In the genomic region with DNA sequence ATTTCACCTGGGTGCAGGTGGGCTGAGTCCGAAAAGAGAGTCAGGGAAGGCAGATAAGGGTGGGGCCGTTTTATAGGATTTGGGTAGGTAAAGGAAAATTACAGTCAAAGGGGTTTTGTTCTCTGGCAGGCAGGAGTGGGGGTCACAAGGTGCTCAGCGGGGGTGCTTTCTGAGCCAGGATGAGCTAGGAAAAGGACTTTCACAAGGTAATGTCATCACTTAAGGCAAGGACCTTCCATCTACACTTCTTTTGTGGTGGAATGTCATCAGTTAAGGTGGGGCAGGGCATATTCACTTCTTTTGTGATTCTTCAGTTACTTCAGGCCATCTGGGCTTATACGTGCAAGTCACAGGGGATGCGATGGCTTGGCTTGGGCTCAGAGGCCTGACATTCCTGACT, we compare ENCODE assay signal across 5 cellular contexts.
DNase-seq lines count a peak whose midpoint lies in the region; ATAC-seq and TF ChIP-seq lines count a peak whose summit lies in the region.
"Not testable (repeated sequence)": the region's sequence is repeated elsewhere in the genome, so short reads cannot be mapped to it uniquely, and the experiment has no call there.

No MANE protein-coding gene starts in this region.

- H3K18ac ChIP-seq in H9 (ENCODE audit: insufficient read length, low read depth, low read length) = not testable (repeated sequence)

- not testable (repeated sequence) for H3K27me3 Mint-ChIP-seq in H9 (ENCODE audit: low read depth); WTC11 (ENCODE audit: low read depth)

- H3K79me1 ChIP-seq in H9 (ENCODE audit: insufficient read depth, low read depth, low read length, poor library complexity, severe bottlenecking) = not testable (repeated sequence)

- not testable (repeated sequence) for H3K23me2 ChIP-seq in H9 (ENCODE audit: insufficient read length, low read depth, low read length, poor library complexity, severe bottlenecking)

- not testable (repeated sequence) for H3K4me3 Mint-ChIP-seq in H9, WTC11

- not testable (repeated sequence) for H4K91ac ChIP-seq in H9 (ENCODE audit: insufficient read length, low read depth, low read length)

- H3K79me2 ChIP-seq in H9 (ENCODE audit: insufficient read depth, low read length) = not testable (repeated sequence)

- not testable (repeated sequence) for H3K4ac ChIP-seq in H9 (ENCODE audit: low read depth, low read length)

- not testable (repeated sequence) for H3K36me3 Mint-ChIP-seq in H9 (ENCODE audit: insufficient read depth in 1 of 3, low read depth in 3 of 3); WTC11

- not testable (repeated sequence) for H3K27ac ChIP-seq in H9 (ENCODE audit: insufficient read length, low read depth, low read length); iPS DF 6.9 (ENCODE audit: low read length)

- not testable (repeated sequence) for H2BK5ac ChIP-seq in H9 (ENCODE audit: insufficient read length, low read length)

- CTCF ChIA-PET in WTC11 (lab: Charles Lee) = interaction anchor here (1.2 kb wide), 1 partner anchor 15 kb away, joined by 4 read pairs; no protein-coding TSS in a partner anchor

- not testable (repeated sequence) for H3K56ac ChIP-seq in H9 (ENCODE audit: insufficient read length, low read depth, low read length)

- not testable (repeated sequence) for ATAC-seq in WTC11

- not testable (repeated sequence) for H3K23ac ChIP-seq in H9 (ENCODE audit: insufficient read length, low read depth, low read length)

- not testable (repeated sequence) for H3K4me3 ChIP-seq in iPS DF 6.9 (ENCODE audit: low read length)

- H2BK20ac ChIP-seq in H9 (ENCODE audit: low read depth, low read length, poor library complexity, severe bottlenecking) = not testable (repeated sequence)

- H4K5ac ChIP-seq in H9 (ENCODE audit: insufficient read length, low read depth, low read length) = not testable (repeated sequence)

- no CpG with 5 or more reads among the region's 5 CpGs for WGBS in H9 (ENCODE audit: extremely low coverage, insufficient read length, low lambda C conversion rate)
- WGBS in iPS DF 6.9 (ENCODE audit: insufficient coverage, insufficient read length) = no CpG with 5 or more reads among the region's 5 CpGs

- DNase-seq in ELF-1 (ENCODE audit: low read depth, low spot score) (peak; percentile 22), H9 (peak; percentile 56), WTC11 (ENCODE audit: low spot score) (peak; percentile 45), iPS DF 19.7 (ENCODE audit: low read depth, low spot score) (peak; percentile 52), iPS DF 6.9 (ENCODE audit: low read depth, low spot score) (peak; percentile 33)

- H3K14ac ChIP-seq in H9 (ENCODE audit: insufficient read depth, low read length) = not testable (repeated sequence)

- H2AK5ac ChIP-seq in H9 (ENCODE audit: insufficient read length, low read length) = not testable (repeated sequence)

- H3K4me1 ChIP-seq in H9 (ENCODE audit: insufficient read depth, low read length); iPS DF 6.9 (ENCODE audit: control insufficient read depth, insufficient read depth, low read length): not testable (repeated sequence)

- H2AFZ ChIP-seq in H9 (ENCODE audit: low read length) = not testable (repeated sequence)

- H2BK15ac ChIP-seq in H9 (ENCODE audit: low read depth, low read length) = not testable (repeated sequence)

- H3K9ac ChIP-seq in H9 (ENCODE audit: extremely low read depth, insufficient read length, low read length) = not testable (repeated sequence)

- not testable (repeated sequence) for H3K9me3 ChIP-seq in H9 (ENCODE audit: control insufficient read depth, low read depth, low read length); iPS DF 6.9 (ENCODE audit: control insufficient read depth, insufficient read depth, low read length)

- H3K4me2 ChIP-seq in H9 (ENCODE audit: insufficient read depth, insufficient read length, low read length) = not testable (repeated sequence)

- not testable (repeated sequence) for H2BK12ac ChIP-seq in H9 (ENCODE audit: insufficient read length, low read depth, low read length)

- not testable (repeated sequence) for H3K27me3 ChIP-seq in H9 (ENCODE audit: insufficient read depth, low read length); iPS DF 6.9 (ENCODE audit: control insufficient read depth, insufficient read depth, low read length)

- H3K27ac Mint-ChIP-seq in H9 (peak overlapping the region; percentile 56 to 94 (median 72); a peak in 5 of 7 replicates), WTC11 (peak overlapping the region; percentile 81)

- not testable (repeated sequence) for H4K8ac ChIP-seq in H9 (replicated peaks; ENCODE audit: insufficient read length, low read depth, low read length)

- H3K9me3 Mint-ChIP-seq in H9 = not testable (repeated sequence)
- H3K9me3 Mint-ChIP-seq in WTC11 = peaks cover 25% of the 10 kb centered on the region

- not testable (repeated sequence) for H4K20me1 ChIP-seq in H9 (ENCODE audit: control insufficient read depth, insufficient read depth, insufficient read length)

- H3K36me3 ChIP-seq in iPS DF 6.9 (ENCODE audit: control insufficient read depth, insufficient read depth, low read length) = not testable (repeated sequence)

- peaks cover 13 to 17% of the 10 kb centered on the region in 2 experiments for H3K4me1 Mint-ChIP-seq in H9
- peaks cover 36% of the 10 kb centered on the region for H3K4me1 Mint-ChIP-seq in WTC11

- not testable (repeated sequence) for H2BK120ac ChIP-seq in H9 (ENCODE audit: low read depth, low read length, poor library complexity, severe bottlenecking)

- POLR2A ChIA-PET in WTC11 (lab: Charles Lee) = interaction anchor here (0.7 kb wide), 1 partner anchor 447 kb away, joined by 3 read pairs; a partner anchor contains a TSS

- H3T11ph ChIP-seq in H9 (ENCODE audit: low read length) = not testable (repeated sequence)

- TF ChIP-seq CTCF in H9 (conservative IDR thresholded peaks at IDR 0.05); WTC11 (IDR thresholded peaks at IDR 0.05): not testable (repeated sequence)

TF ChIP-seq in WTC11, 78 proteins besides CTCF, POLR2A, EP300 and RAD21:
- peak; percentile 75; the same call in 1 of the 2 replicates for TF ChIP-seq TEAD1 (CRISPR knock-in tag; IDR thresholded peaks at IDR 0.05)
TF ChIP-seq in WTC11: peak in this region for 1; not testable (repeated sequence) for 77.
